In the genomic region with DNA sequence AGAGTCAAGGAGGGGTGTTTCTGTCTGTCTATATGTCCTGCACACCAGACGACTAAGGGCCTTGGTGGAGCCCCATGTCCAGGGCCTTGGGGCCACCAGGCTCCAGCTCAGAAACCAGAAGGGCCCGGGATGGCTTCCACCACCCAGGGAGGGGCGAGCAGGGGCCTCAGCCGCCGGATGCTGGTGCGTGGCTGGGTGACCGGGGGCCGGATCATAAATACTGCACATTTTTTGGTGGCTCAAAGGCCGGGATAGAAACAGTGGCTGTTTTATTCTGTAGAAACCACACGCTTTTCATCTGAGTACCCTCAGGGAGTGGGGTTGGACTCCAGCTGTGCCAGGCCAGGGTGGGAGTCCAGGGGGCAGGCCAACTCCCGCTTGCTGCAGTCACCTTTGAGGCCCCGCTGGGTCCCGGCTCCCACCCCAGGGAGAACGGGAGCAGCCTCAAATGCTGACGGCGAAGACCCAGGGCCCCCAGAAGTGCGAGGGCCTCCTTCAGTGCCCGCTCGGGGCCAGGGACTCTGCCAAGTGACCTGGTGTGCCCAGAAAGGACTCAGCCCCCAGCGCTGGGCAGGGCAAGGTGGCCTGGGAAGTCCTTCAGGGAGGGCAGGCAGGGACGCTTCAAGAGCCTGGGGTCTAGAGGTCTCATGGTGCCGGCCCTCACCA, we compare ENCODE assay signal across 27 cellular contexts. TPM values are rescaled to one million over a fixed set of nuclear protein-coding genes. Genes with fewer than 3 reads are reported as not detected.
DNase-seq lines count a peak whose midpoint lies in the region; ATAC-seq, FAIRE-seq and TF ChIP-seq lines count a peak whose summit lies in the region.
"Had no signal": no experiment of that assay in that cellular context is flagged by ENCODE, and none has a peak within 500 bp of the region (broad histone marks: within the 10 kb centered on the region; RNA-seq: fewer than 3 reads in every experiment).

No MANE protein-coding gene starts in this region.

- H3K4me3 Mint-ChIP-seq in Caco-2 (ENCODE audit: unreplicated experiment) (no peak overlapping the region), H9 (no peak overlapping the region)
- H3K4me3 Mint-ChIP-seq: activated T-cell treated with anti-CD3 and anti-CD28 coated beads, Interleukin-2, amount 50 U/mL, for 24 hours; CD4-positive, CD25-positive, alpha-beta regulatory T cell; HFFc6 had no signal

- H4K20me1 ChIP-seq in HepG2 (ENCODE audit: insufficient read depth, low read length) (no peaks in the 10 kb centered on the region), H9 (ENCODE audit: control insufficient read depth, insufficient read depth, insufficient read length) (no peaks in the 10 kb centered on the region)

- H3K4me2 ChIP-seq in HepG2 (ENCODE audit: low read depth, low read length) (peak overlapping the region; percentile 65), H9 (ENCODE audit: insufficient read depth, insufficient read length, low read length) (no peak overlapping the region)
- H3K4me2 ChIP-seq: KMS-11 had no signal

- WGBS in HepG2 (ENCODE audit: low lambda C conversion rate), result 0% methylated on average over 7 of the region's 22 CpGs
- WGBS in H9 (ENCODE audit: extremely low coverage, insufficient read length, low lambda C conversion rate), result no CpG with 5 or more reads among the region's 22 CpGs

- no peak overlapping the region for H2BK120ac ChIP-seq in H9 (ENCODE audit: low read depth, low read length, poor library complexity, severe bottlenecking)

- H3K27me3 Mint-ChIP-seq in Caco-2 (ENCODE audit: insufficient read depth, unreplicated experiment) (no peaks in the 10 kb centered on the region), H9 (ENCODE audit: low read depth) (no peaks in the 10 kb centered on the region; the same call in 1 of the 2 replicates)
- H3K27me3 Mint-ChIP-seq: CD4-positive, CD25-positive, alpha-beta regulatory T cell had no signal

- in situ Hi-C loops in SK-MEL-5 (cut with HindIII; ENCODE audit: low pct_unique_long_range_greater_than_20kb, low sequenced_read_pairs) (no loop called here), HepG2 (cut with HindIII; ENCODE audit: extremely low pct_ligation_motif_present, low pct_unique_long_range_greater_than_20kb) (no loop called here)

- no peak for TF ChIP-seq RAD21 in HepG2 (CRISPR knock-in tag; IDR thresholded peaks at IDR 0.05)

- H3K23me2 ChIP-seq in H9 (ENCODE audit: insufficient read length, low read depth, low read length, poor library complexity, severe bottlenecking), result no peaks in the 10 kb centered on the region

- H3K27ac Mint-ChIP-seq in Caco-2 (ENCODE audit: unreplicated experiment) (peak overlapping the region; percentile 20), H9 (peak overlapping the region in 1 of 3 experiments; percentile 65; a peak in 1 of 7 replicates)
- H3K27ac Mint-ChIP-seq: activated T-cell treated with anti-CD3 and anti-CD28 coated beads, Interleukin-2, amount 50 U/mL, for 24 hours; CD4-positive, CD25-positive, alpha-beta regulatory T cell; HFFc6 had no signal

- H3K27ac ChIP-seq in HepG2 (ENCODE audit: extremely low read length, insufficient read depth, low read length) (no peak overlapping the region), H9 (ENCODE audit: insufficient read length, low read depth, low read length) (no peak overlapping the region)
- H3K27ac ChIP-seq: brain microvascular endothelial cell, KMS-11, neutrophil, thoracic aorta had no signal

- H3K9ac ChIP-seq in HepG2 (ENCODE audit: insufficient read depth, low read depth, low read length) (peak overlapping the region; percentile 26; the same call in 1 of the 2 replicates), H9 (ENCODE audit: extremely low read depth, insufficient read length, low read length) (no peak overlapping the region)
- H3K9ac ChIP-seq: KMS-11 had no signal

- H4K91ac ChIP-seq in H9 (ENCODE audit: insufficient read length, low read depth, low read length), result no peak overlapping the region

- H3K36me3 ChIP-seq in Caco-2 (ENCODE audit: control insufficient read depth, insufficient read depth, low read length) (no peaks in the 10 kb centered on the region), HepG2 (replicated peaks in 1 of 2; ENCODE audit: control insufficient read depth in 1 of 2, insufficient read depth in 2 of 2, low read length in 2 of 2) (no peaks in the 10 kb centered on the region)
- H3K36me3 ChIP-seq: neutrophil, thoracic aorta had no signal

- peaks cover 4% of the 10 kb centered on the region for H3K4me1 Mint-ChIP-seq in Caco-2 (ENCODE audit: low read depth, unreplicated experiment)
- H3K4me1 Mint-ChIP-seq in H9, result peaks cover 3 to 6% of the 10 kb centered on the region in 2 experiments; a peak in 3 of 4 replicates
- H3K4me1 Mint-ChIP-seq: CD4-positive, CD25-positive, alpha-beta regulatory T cell had no signal

- BruUV-seq in Caco-2 (replicated peaks; lab: Mats Ljungman, UMichigan), result no TSS peak
- BruUV-seq in HepG2 (replicated peaks; lab: Mats Ljungman, UMichigan), result no TSS peak

- H2BK12ac ChIP-seq in H9 (ENCODE audit: insufficient read length, low read depth, low read length), result no peak overlapping the region

- H3K9me3 ChIP-seq in Caco-2 (0 out of 2 replicates have a peak, but pooled peaks cover 4% of the 10 kb centered on the region), HepG2 (ENCODE audit: low read length) (no peaks in the 10 kb centered on the region), H9 (ENCODE audit: control insufficient read depth, low read depth, low read length) (no peaks in the 10 kb centered on the region)
- H3K9me3 ChIP-seq: neutrophil, thoracic aorta had no signal

- no peak overlapping the region for H2AK5ac ChIP-seq in H9 (ENCODE audit: insufficient read length, low read length)

- H3K36me3 Mint-ChIP-seq in Caco-2 (ENCODE audit: insufficient read depth, unreplicated experiment) (peaks cover 28% of the 10 kb centered on the region), H9 (ENCODE audit: insufficient read depth in 1 of 3, low read depth in 3 of 3) (peaks cover 1 to 5% (median 2%) of the 10 kb centered on the region in 3 experiments; a peak in 4 of 7 replicates)
- H3K36me3 Mint-ChIP-seq: CD4-positive, CD25-positive, alpha-beta regulatory T cell had no signal

- TF ChIP-seq POLR2A in HepG2 (IDR thresholded peaks at IDR 0.05; ENCODE audit: insufficient read depth in 1 of 2, low read depth in 2 of 2, low read length in 2 of 2), result no peak

- H2BK20ac ChIP-seq in H9 (ENCODE audit: low read depth, low read length, poor library complexity, severe bottlenecking), result no peak overlapping the region

- TF ChIP-seq EP300 in HepG2 (IDR thresholded peaks at IDR 0.05; ENCODE audit: low read depth in 2 of 2, low read length in 2 of 2) (peak in 1 of 2 experiments; percentile 3; a peak in 1 of 4 replicates), HepG2 (CRISPR knock-in tag; IDR thresholded peaks at IDR 0.05; ENCODE audit: borderline replicate concordance) (no peak; the same call in 1 of the 2 replicates)

- no peaks in the 10 kb centered on the region for H3K27me3 ChIP-seq in Caco-2 (replicated peaks; ENCODE audit: control insufficient read depth, insufficient read depth, low read length)
- peaks cover 2 to 5% of the 10 kb centered on the region in 2 experiments; a peak in 2 of 5 replicates for H3K27me3 ChIP-seq in HepG2 (ENCODE audit: control insufficient read depth in 1 of 2, insufficient read depth in 2 of 2, low read length in 2 of 2)
- no peaks in the 10 kb centered on the region for H3K27me3 ChIP-seq in H9 (ENCODE audit: insufficient read depth, low read length)

- H3K9me3 Mint-ChIP-seq in Caco-2 (ENCODE audit: unreplicated experiment), result no peaks in the 10 kb centered on the region
- H3K9me3 Mint-ChIP-seq in H9, result peaks cover 0 to 10% of the 10 kb centered on the region in 2 experiments; a peak in 2 of 5 replicates
- H3K9me3 Mint-ChIP-seq: activated T-cell treated with anti-CD3 and anti-CD28 coated beads, Interleukin-2, amount 50 U/mL, for 24 hours; HFFc6 had no signal

- intact Hi-C loops in Caco-2 (cut with micrococcal nuclease; ENCODE audit: unreplicated experiment) (no loop called here), HepG2 (cut with micrococcal nuclease; ENCODE audit: unreplicated experiment) (no loop called here), sciatic nerve (cut with DNase I) (no loop called here)

- no peak overlapping the region for H3K4ac ChIP-seq in H9 (ENCODE audit: low read depth, low read length)

- no peak for TF ChIP-seq CTCF in Caco-2 (IDR thresholded peaks at IDR 0.05; ENCODE audit: insufficient read depth in 1 of 2, low read depth in 1 of 2, low read length in 1 of 2, severe bottlenecking in 1 of 2, unreplicated experiment in 1 of 2)
- no peak for TF ChIP-seq CTCF in HepG2 (CRISPR knock-in tag; IDR thresholded peaks at IDR 0.05)
- no peak for TF ChIP-seq CTCF in H9 (conservative IDR thresholded peaks at IDR 0.05)

- no peak overlapping the region for H3K18ac ChIP-seq in H9 (ENCODE audit: insufficient read length, low read depth, low read length)

- no peaks in the 10 kb centered on the region for H3K79me2 ChIP-seq in HepG2 (ENCODE audit: insufficient read depth, low read length)
- H3K79me2 ChIP-seq in H9 (ENCODE audit: insufficient read depth, low read length), result no peaks in the 10 kb centered on the region

- H2BK5ac ChIP-seq in H9 (ENCODE audit: insufficient read length, low read length), result no peak overlapping the region

- H4K8ac ChIP-seq in H9 (replicated peaks; ENCODE audit: insufficient read length, low read depth, low read length), result no peak overlapping the region

- no peak overlapping the region for H3K4me3 ChIP-seq in Caco-2 (ENCODE audit: low read depth, low read length)
- H3K4me3 ChIP-seq in HepG2 (replicated peaks in 1 of 3; ENCODE audit: insufficient read depth in 1 of 3, low read depth in 2 of 3, low read length in 3 of 3), result peak overlapping the region in 2 of 3 experiments; percentile 7 to 57; a peak in 2 of 6 replicates
- H3K4me3 ChIP-seq: thoracic aorta had no signal

- no peak overlapping the region for H3K23ac ChIP-seq in H9 (ENCODE audit: insufficient read length, low read depth, low read length)

- H3K79me1 ChIP-seq in H9 (ENCODE audit: insufficient read depth, low read depth, low read length, poor library complexity, severe bottlenecking), result no peaks in the 10 kb centered on the region

- DNase-seq in Caco-2, result no peak
- DNase-seq in SK-MEL-5 (ENCODE audit: low read depth, low spot score), result peak; percentile 40
- DNase-seq in HepG2 (ENCODE audit: low spot score), result peak; percentile 48
- peak; percentile 56 for DNase-seq in sciatic nerve (ENCODE audit: low spot score)
- DNase-seq in H9, result no peak
- DNase-seq in NCI-H146 treated with DMSO at 0.1 percent for 48 hours (lab: John Stamatoyannopoulos, UW; ENCODE audit: unreplicated experiment), result no peak
- DNase-seq in DMS114 treated with DMSO at 0.1 percent for 48 hours (lab: John Stamatoyannopoulos, UW; ENCODE audit: unreplicated experiment), result no peak
- DNase-seq: activated CD4-positive, alpha-beta T cell treated with anti-CD3 and anti-CD28 coated beads for 4 hours; activated T-cell treated with anti-CD3 and anti-CD28 coated beads, Interleukin-2, amount 50 U/mL, for 24 hours; brain microvascular endothelial cell; CD4-positive, CD25-positive, alpha-beta regulatory T cell; DMS153; effector memory CD4-positive, alpha-beta T cell; foreskin fibroblast; HFFc6; NCI-H1436; NK-92 treated with Interleukin-12 subunit alpha and Interleukin-12 subunit beta, amount 100 ng/mL, for 24 hours; stimulated activated CD4-positive, alpha-beta T cell treated with anti-CD3 and anti-CD28 coated beads, Interleukin-12 subunit alpha, Interleukin-12 subunit beta, amount 100 ng/mL, for 4 hours; stimulated activated CD4-positive, alpha-beta T cell treated with anti-CD3 and anti-CD28 coated beads, Interleukin-4, amount 100 ng/mL, for 24 hours; stimulated activated naive CD8-positive, alpha-beta T cell treated with anti-CD3 and anti-CD28 coated beads, Interleukin-15, Interleukin-2, amounts not matched to agents 100 U/mL and 50 U/mL, for 24 hours had no signal

- H4K5ac ChIP-seq in H9 (ENCODE audit: insufficient read length, low read depth, low read length), result no peak overlapping the region

- no peak overlapping the region for H3T11ph ChIP-seq in H9 (ENCODE audit: low read length)

- H3K4me1 ChIP-seq in Caco-2 (peaks cover 11% of the 10 kb centered on the region), HepG2 (ENCODE audit: insufficient read depth, low read length) (peaks cover 49% of the 10 kb centered on the region), H9 (ENCODE audit: insufficient read depth, low read length) (no peaks in the 10 kb centered on the region)

- H2BK15ac ChIP-seq in H9 (ENCODE audit: low read depth, low read length), result no peak overlapping the region

- POLR2A ChIA-PET in Caco-2 (lab: Charles Lee), result no interaction called here
- POLR2A ChIA-PET in HepG2 (lab: Yijun Ruan, JAX), result interaction anchor here (1.3 kb wide), 2 partner anchors 19 to 120 kb away, joined by 4 to 5 read pairs; no protein-coding TSS in a partner anchor

- H2AFZ ChIP-seq in HepG2 (ENCODE audit: low read length) (no peak overlapping the region), H9 (ENCODE audit: low read length) (no peak overlapping the region)

- FAIRE-seq in HepG2 (lab: Jason Lieb, UNC), result no peak
- FAIRE-seq: GM19239, HTR-8/SVneo, RCC 7860 had no signal

- CTCF ChIA-PET in Caco-2 (lab: Charles Lee), result no interaction called here
- CTCF ChIA-PET in HepG2 (lab: Yijun Ruan, JAX; ENCODE audit: low intra/inter-chr PET ratio, low total read pairs), result no interaction called here

- no peak overlapping the region for H3K56ac ChIP-seq in H9 (ENCODE audit: insufficient read length, low read depth, low read length)

- peak; percentile 27 for ATAC-seq in HepG2
- peak; percentile 35 for ATAC-seq in sciatic nerve
- ATAC-seq: SK-N-SH treated with all-trans-retinoic acid at 6 μM for 48 hours; stimulated activated naive CD8-positive, alpha-beta T cell treated with anti-CD3 and anti-CD28 coated beads, Interleukin-15, Interleukin-2, amounts not matched to agents 100 U/mL and 50 U/mL, for 24 hours had no signal

- H3K14ac ChIP-seq in H9 (ENCODE audit: insufficient read depth, low read length), result no peak overlapping the region

RNA-seq across cellular contexts. Expression of a gene that starts 28.2 kb away (rescaled TPM):
- total RNA-seq in Caco-2 (2022), result 76.8 and 78.5 TPM in 2 replicates
- 2.4 and 2.9 TPM in 2 replicates for total RNA-seq in SK-MEL-5 (2014; rRNA removed; shearing (Covaris generic))
- 2.6 and 3.9 TPM in 2 replicates for polyA plus RNA-seq in SK-MEL-5 (2015; cell fraction: cytosol; rRNA removed)
- 2.5 and 3.9 TPM in 2 replicates for polyA plus RNA-seq in SK-MEL-5 (2015; cell fraction: nucleus; rRNA removed)
- 0.80 and 1.5 TPM in 2 replicates for total RNA-seq in HepG2 (2016; rRNA removed; fragmentation: Illumina TruSeq; extraction: Trizol)
- total RNA-seq in HepG2 (2016; cell fraction: cytosol; rRNA removed; fragmentation: Illumina TruSeq; extraction: Trizol; ENCODE audit: low read depth), result 1.1 and 1.6 TPM in 2 replicates
- total RNA-seq in HepG2 (2016; cell fraction: insoluble cytoplasmic fraction; rRNA removed; fragmentation: Illumina TruSeq; extraction: Trizol), result 1.0 and 1.8 TPM in 2 replicates
- 2.6 and 3.0 TPM in 2 replicates for total RNA-seq in HepG2 (2016; cell fraction: membrane; rRNA removed; fragmentation: Illumina TruSeq; extraction: Trizol)
- total RNA-seq in HepG2 (2016; cell fraction: nucleus; rRNA removed; fragmentation: Illumina TruSeq; extraction: Trizol), result 1.3 and 1.4 TPM in 2 replicates
- polyA plus RNA-seq in HepG2 (2011; rRNA removed), result 2.4 and 3.4 TPM in 2 replicates
- 1.2 and 2.1 TPM in 2 replicates for polyA plus RNA-seq in HepG2 (2011; cell fraction: cytosol; rRNA removed)
- 2.9 and 5.0 TPM in 2 replicates for polyA plus RNA-seq in HepG2 (2011; cell fraction: nucleus; rRNA removed)
- 1.2 and 1.3 TPM in 2 replicates for polyA plus RNA-seq in HepG2 (2012)
- polyA plus RNA-seq in HepG2 (2016; cell fraction: cytosol; fragmentation: Illumina TruSeq; extraction: Trizol; ENCODE audit: low read depth), result 0.57 and 0.60 TPM in 2 replicates
- polyA plus RNA-seq in HepG2 (2016; cell fraction: insoluble cytoplasmic fraction; fragmentation: Illumina TruSeq; extraction: Trizol; ENCODE audit: low read depth), result 0.93 and 1.1 TPM in 2 replicates
- 1.1 TPM in 2 replicates for polyA plus RNA-seq in HepG2 (2016; cell fraction: membrane; fragmentation: Illumina TruSeq; extraction: Trizol; ENCODE audit: low read depth)
- polyA plus RNA-seq in HepG2 (2016; cell fraction: nucleus; fragmentation: Illumina TruSeq; extraction: Trizol; ENCODE audit: insufficient read depth, low read depth), result 1.9 TPM in 2 replicates
- polyA minus RNA-seq in HepG2 (2011; rRNA and poly(A)+ RNA removed; ENCODE audit: low replicate concordance), result 14.6 and 20.5 TPM in 2 replicates
- polyA minus RNA-seq in HepG2 (2011; cell fraction: cytosol; rRNA and poly(A)+ RNA removed), result 4.8 and 15.5 TPM in 2 replicates
- polyA minus RNA-seq in HepG2 (2011; cell fraction: nucleus; rRNA and poly(A)+ RNA removed), result 2.3 and 2.4 TPM in 2 replicates
- 36.5 TPM for total RNA-seq in sciatic nerve
- 34.3 and 35.8 TPM in 2 replicates for total RNA-seq in H9 (2021)
- polyA plus RNA-seq: CD4-positive, CD25-positive, alpha-beta regulatory T cell had no signal

Comparison
In these comparisons a context has a peak if more than half of its experiments do, and no peak if none do; other contexts are left out.
1. DNase-seq: peak in SK-MEL-5 (single experiment), HepG2 (single experiment) and sciatic nerve (single experiment); none in Caco-2 (0 of 2), H9 (single experiment), NCI-H146 treated with DMSO at 0.1 percent for 48 hours (single experiment) and DMS114 treated with DMSO at 0.1 percent for 48 hours (single experiment).